Comparison of ENCODE assay signal across 17 cellular contexts in the genomic region with DNA sequence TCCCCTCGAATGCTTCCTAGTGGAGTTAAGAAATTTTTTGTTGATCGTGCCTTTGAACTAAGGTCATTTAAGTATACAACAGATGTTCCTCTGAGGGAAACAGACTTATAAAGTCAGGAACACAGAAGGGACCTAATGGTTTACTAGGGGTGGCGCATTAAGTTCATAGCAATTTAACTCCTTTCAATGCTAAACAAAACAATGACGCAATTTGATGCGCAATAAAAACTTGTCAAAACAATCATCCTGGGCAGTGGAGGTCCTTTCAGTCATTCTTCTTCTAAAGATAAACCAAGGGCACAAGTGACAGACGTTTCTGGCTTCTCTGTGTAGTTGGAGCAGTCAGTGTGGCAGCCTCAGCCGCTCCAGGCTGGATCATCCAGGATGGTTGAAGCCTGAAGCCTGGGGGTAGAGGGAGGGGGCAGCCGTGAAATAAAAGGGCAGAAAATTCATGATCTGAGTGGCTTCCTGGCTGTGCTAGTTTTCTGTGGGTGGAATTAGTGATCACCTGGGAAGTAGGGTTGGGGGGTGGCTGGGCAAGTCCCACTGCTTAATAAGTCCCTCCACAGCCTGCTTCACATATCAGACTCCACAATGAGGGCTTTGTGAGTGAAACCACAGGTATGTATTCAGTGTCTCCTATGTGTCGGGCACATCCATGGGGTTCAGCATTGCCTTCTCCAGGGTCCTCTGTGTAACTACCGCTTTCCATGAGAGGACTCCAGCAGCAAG. TPM values are rescaled to one million over a fixed set of nuclear protein-coding genes. Genes with fewer than 3 reads are reported as not detected.
DNase-seq lines count a peak whose midpoint lies in the region; ATAC-seq and TF ChIP-seq lines count a peak whose summit lies in the region.
"Had no signal": no experiment of that assay in that cellular context is flagged by ENCODE, and none has a peak within 500 bp of the region (broad histone marks: within the 10 kb centered on the region; RNA-seq: fewer than 3 reads in every experiment).

No MANE protein-coding gene starts in this region.

- ATAC-seq in Right ventricle myocardium superior (ENCODE audit: poor library complexity) = no peak
- ATAC-seq in left lung = no peak
- ATAC-seq in HG03135 (IDR thresholded peaks at IDR 0.05; ENCODE audit: unreplicated experiment) = no peak
- no peak for ATAC-seq in HG03025 (IDR thresholded peaks at IDR 0.05; ENCODE audit: low FRiP score, unreplicated experiment)
- ATAC-seq: heart right ventricle; stimulated activated effector memory CD8-positive, alpha-beta T cell treated with anti-CD3 and anti-CD28 coated beads, Interleukin-12 subunit alpha, Interleukin-12 subunit beta, amount 100 ng/mL, for 72 hours had no signal

- TF ChIP-seq CTCF in HFFc6 (IDR thresholded peaks at IDR 0.05) = no peak
- TF ChIP-seq CTCF in choroid plexus epithelial cell (conservative IDR thresholded peaks at IDR 0.05; ENCODE audit: low read depth, low read length) = no peak
- no peak for TF ChIP-seq CTCF in nephron progenitor cell (IDR thresholded peaks at IDR 0.05)
- no peak for TF ChIP-seq CTCF in left lung (IDR thresholded peaks at IDR 0.05)

- in situ Hi-C loops in Caki2 (cut with HindIII; ENCODE audit: low pct_unique_long_range_greater_than_20kb, low sequenced_read_pairs) = no loop called here

- H3K27me3 Mint-ChIP-seq in HFFc6 (ENCODE audit: insufficient read depth) (peaks cover 7% of the 10 kb centered on the region), nephron progenitor cell (ENCODE audit: low read depth, poor library complexity) (peaks cover 7% of the 10 kb centered on the region)

- H3K27ac ChIP-seq in left lung = no peak overlapping the region
- H3K27ac ChIP-seq: esophagus muscularis mucosa, heart right ventricle, RWPE1, thyroid gland had no signal

- H3K36me3 Mint-ChIP-seq in HFFc6 (ENCODE audit: low read depth) = peaks cover 66% of the 10 kb centered on the region
- H3K36me3 Mint-ChIP-seq in nephron progenitor cell (ENCODE audit: low read depth) = no peaks in the 10 kb centered on the region
- H3K36me3 Mint-ChIP-seq: CD8-positive, alpha-beta memory T cell; stimulated activated effector memory CD8-positive, alpha-beta T cell treated with anti-CD3 and anti-CD28 coated beads, Interleukin-12 subunit alpha, Interleukin-12 subunit beta, amount 100 ng/mL, for 72 hours had no signal

- DNase-seq in Caki2 (ENCODE audit: low read depth) (peak; percentile 87), HFFc6 (no peak), choroid plexus epithelial cell (ENCODE audit: low read depth) (peak; percentile 23), nephron progenitor cell (no peak), Right ventricle myocardium superior (no peak), left lung (no peak)
- DNase-seq: activated CD4-positive, alpha-beta T cell treated with anti-CD3 and anti-CD28 coated beads for 4 hours; CD8-positive, alpha-beta memory T cell; effector CD4-positive, alpha-beta T cell; heart right ventricle; NCI-H187; thyroid gland had no signal

- H3K36me3 ChIP-seq in left lung = no peaks in the 10 kb centered on the region
- H3K36me3 ChIP-seq: esophagus muscularis mucosa, heart right ventricle, thyroid gland had no signal

- intact Hi-C loops in Right ventricle myocardium superior (cut with DNase I) (no loop called here), left lung (cut with DNase I) (no loop called here)

- H3K4me3 ChIP-seq in choroid plexus epithelial cell (ENCODE audit: low read depth, low read length) (no peak overlapping the region), left lung (no peak overlapping the region)
- H3K4me3 ChIP-seq: esophagus muscularis mucosa, heart right ventricle, thyroid gland had no signal

- H3K4me1 ChIP-seq in left lung = no peaks in the 10 kb centered on the region

- peak overlapping the region; percentile 87 for H3K27ac Mint-ChIP-seq in HFFc6
- peak overlapping the region; percentile 27 for H3K27ac Mint-ChIP-seq in nephron progenitor cell
- H3K27ac Mint-ChIP-seq: CD8-positive, alpha-beta memory T cell; stimulated activated effector memory CD8-positive, alpha-beta T cell treated with anti-CD3 and anti-CD28 coated beads, Interleukin-12 subunit alpha, Interleukin-12 subunit beta, amount 100 ng/mL, for 72 hours had no signal

- no peaks in the 10 kb centered on the region for H3K27me3 ChIP-seq in left lung
- H3K27me3 ChIP-seq: esophagus muscularis mucosa, heart right ventricle, thyroid gland had no signal

- H3K9me3 Mint-ChIP-seq in HFFc6 (no peaks in the 10 kb centered on the region), nephron progenitor cell (no peaks in the 10 kb centered on the region)
- H3K9me3 Mint-ChIP-seq: CD8-positive, alpha-beta memory T cell; stimulated activated effector memory CD8-positive, alpha-beta T cell treated with anti-CD3 and anti-CD28 coated beads, Interleukin-12 subunit alpha, Interleukin-12 subunit beta, amount 100 ng/mL, for 72 hours had no signal

- H3K4me1 Mint-ChIP-seq in HFFc6 (ENCODE audit: low read depth) (peaks cover 87% of the 10 kb centered on the region), nephron progenitor cell (peaks cover 27% of the 10 kb centered on the region)
- H3K4me1 Mint-ChIP-seq: CD8-positive, alpha-beta memory T cell; stimulated activated effector memory CD8-positive, alpha-beta T cell treated with anti-CD3 and anti-CD28 coated beads, Interleukin-12 subunit alpha, Interleukin-12 subunit beta, amount 100 ng/mL, for 72 hours had no signal

- no peaks in the 10 kb centered on the region for H3K9me3 ChIP-seq in left lung
- H3K9me3 ChIP-seq: esophagus muscularis mucosa, heart right ventricle, thyroid gland had no signal

- peak overlapping the region; percentile 2; the same call in 1 of the 2 replicates for H3K4me3 Mint-ChIP-seq in HFFc6
- no peak overlapping the region for H3K4me3 Mint-ChIP-seq in nephron progenitor cell
- H3K4me3 Mint-ChIP-seq: CD8-positive, alpha-beta memory T cell; stimulated activated effector memory CD8-positive, alpha-beta T cell treated with anti-CD3 and anti-CD28 coated beads, Interleukin-12 subunit alpha, Interleukin-12 subunit beta, amount 100 ng/mL, for 72 hours had no signal

RNA-seq across cellular contexts. Expression of a gene that starts 50.7 kb away (rescaled TPM):
- 66.9 and 85.9 TPM in 2 replicates for total RNA-seq in Caki2 (2014; rRNA removed; shearing (Covaris generic); ENCODE audit: low replicate concordance)
- total RNA-seq in HFFc6 (2021; fragmentation: NEBNext Ultra II Directional; extraction: Animal tissue kit (Norgen Biotek cat#: 25700)) = 10 to 100 TPM; 65.8 to 74.1 (median 71.0) TPM
- 79.3 TPM for total RNA-seq in Right ventricle myocardium superior
- 10 to 100 TPM; 28.4 to 36.8 TPM for total RNA-seq in left lung

Comparison
In these comparisons a context has a peak if more than half of its experiments do, and no peak if none do; other contexts are left out.
1. DNase-seq: peak in Caki2 (single experiment) and choroid plexus epithelial cell (single experiment); none in HFFc6 (single experiment), nephron progenitor cell (single experiment), Right ventricle myocardium superior (single experiment) and left lung (0 of 2).